Comparison of ENCODE assay signal across 11 cellular contexts in genomic region chr1:61853545-61853944, GRCh38.
DNase-seq lines count a peak whose midpoint lies in the region; ATAC-seq, FAIRE-seq and TF ChIP-seq lines count a peak whose summit lies in the region.
"Had no signal": no experiment of that assay in that cellular context is flagged by ENCODE, and none has a peak within 500 bp of the region (broad histone marks: within the 10 kb centered on the region; RNA-seq: fewer than 3 reads in every experiment).

No MANE protein-coding gene starts in this region.

- no peak overlapping the region for H3K4me2 ChIP-seq in A549

- 82% methylated on average over 3 of the region's 3 CpGs for WGBS in A549 (ENCODE audit: missing lambda C conversion rate)
- 33 to 60% (median 39%) methylated on average over 3 of the region's 3 CpGs for WGBS in spleen, 5 donors
- 32 to 46% (median 40%) methylated on average over 3 of the region's 3 CpGs for WGBS in stomach, 5 donors

- CTCF ChIA-PET in A549 (lab: Yijun Ruan, JAX) (interaction anchor here (0.8 to 3.1 kb wide), 7 partner anchors 12 to 1011 kb away, joined by 3 to 15 read pairs (median 4); no protein-coding TSS in a partner anchor), HEK293 (lab: Yijun Ruan, JAX) (interaction anchor here (0.6 to 2.0 kb wide), 11 partner anchors 211 to 883 kb away, joined by 3 to 10 read pairs (median 4); no protein-coding TSS in a partner anchor)

- no peak for ATAC-seq in A549
- no peak for ATAC-seq in HG03196 (IDR thresholded peaks at IDR 0.05; ENCODE audit: unreplicated experiment)

- H3K4me1 ChIP-seq in A549 = no peaks in the 10 kb centered on the region
- 0 out of 2 replicates have a peak, but pooled peaks cover 3% of the 10 kb centered on the region for H3K4me1 ChIP-seq in HEK293 (ENCODE audit: control insufficient read depth, insufficient read depth, low read length)
- H3K4me1 ChIP-seq in spleen = no peaks in the 10 kb centered on the region
- H3K4me1 ChIP-seq in stomach = no peaks in the 10 kb centered on the region

- no peak for FAIRE-seq in A549 (lab: Jason Lieb, UNC)

- H3K27ac ChIP-seq in A549 (no peak overlapping the region), HEK293 (ENCODE audit: extremely low read depth, low read depth, low read length) (no peak overlapping the region), spleen (no peak overlapping the region), stomach (no peak overlapping the region)

- in situ Hi-C loops in SK-MEL-5 (cut with HindIII; ENCODE audit: low pct_unique_long_range_greater_than_20kb, low sequenced_read_pairs) = no loop called here

- H3K27me3 ChIP-seq in spleen (replicated peaks in 1 of 7) (no peaks in the 10 kb centered on the region), stomach (no peaks in the 10 kb centered on the region)

- no peak for TF ChIP-seq POLR2A in A549 (IDR thresholded peaks at IDR 0.05; ENCODE audit: low read length)
- no peak for TF ChIP-seq POLR2A in spleen (IDR thresholded peaks at IDR 0.05)
- TF ChIP-seq POLR2A in stomach (IDR thresholded peaks at IDR 0.05) = no peak

- DNase-seq in A549 (ENCODE audit: low read depth in 1 of 2, low spot score in 1 of 2) (no peak), SK-MEL-5 (ENCODE audit: low read depth, low spot score) (peak; percentile 58), foreskin fibroblast (peak; percentile 15 to 58), spleen (no peak), C1 segment of cervical spinal cord (lab: John Stamatoyannopoulos, UW) (no peak), stomach (no peak)
- DNase-seq: activated naive CD4-positive, alpha-beta T cell treated with anti-CD3 and anti-CD28 coated beads for 36 hours; Calu3; stimulated activated naive CD4-positive, alpha-beta T cell had no signal

- 0 out of 5 replicates have a peak, but pooled peaks of 1 of the 2 experiments have one; percentile 27 for TF ChIP-seq RAD21 in A549 (conservative IDR thresholded peaks at IDR 0.05 in 1 of 2, IDR thresholded peaks at IDR 0.05 in 1 of 2)

- H3K9me3 ChIP-seq in A549 (no peaks in the 10 kb centered on the region), HEK293 (ENCODE audit: control insufficient read depth, insufficient read depth, low read depth, low read length) (no peaks in the 10 kb centered on the region), spleen (no peaks in the 10 kb centered on the region), stomach (no peaks in the 10 kb centered on the region)

- no peak for TF ChIP-seq EP300 in A549 (IDR thresholded peaks at IDR 0.05)
- TF ChIP-seq EP300 in stomach (IDR thresholded peaks at IDR 0.05) = no peak

- TF ChIP-seq CTCF in A549 (IDR thresholded peaks at IDR 0.05) (peak; percentile 8; the same call in 1 of the 3 replicates), HEK293 (tag by site-specific recombination; IDR thresholded peaks at IDR 0.05) (0 out of 2 replicates have a peak, but pooled peaks have one; percentile 14), foreskin fibroblast (IDR thresholded peaks at IDR 0.05; ENCODE audit: low read depth, low read length) (peak; percentile 25), spleen (IDR thresholded peaks at IDR 0.05 in 8 of 11, conservative IDR thresholded peaks at IDR 0.05 in 3 of 11) (peak in 1 of 11 experiments; percentile 18), stomach (IDR thresholded peaks at IDR 0.05) (no peak)

- intact Hi-C loops in spleen (cut with DNase I; ENCODE audit: low total_unique reads) (loop anchor here (5.0 to 10.0 kb wide), 3 partner anchors 399 to 1876 kb away; no protein-coding TSS in a partner anchor), stomach (cut with DNase I; ENCODE audit: low total_unique reads) (loop anchor here (5.0 kb wide), 1 partner anchor 881 kb away; no protein-coding TSS in a partner anchor)

- H3K4me3 ChIP-seq in A549 (no peak overlapping the region), HEK293 (ENCODE audit: low read depth, low read length) (no peak overlapping the region), foreskin fibroblast (ENCODE audit: low read depth in 1 of 2, low read length in 2 of 2) (no peak overlapping the region), spleen (no peak overlapping the region), stomach (no peak overlapping the region)

- peaks cover 11 to 21% of the 10 kb centered on the region in 2 experiments for H3K36me3 ChIP-seq in HEK293 (ENCODE audit: control insufficient read depth in 2 of 2, insufficient read depth in 1 of 2, low read length in 2 of 2)
- H3K36me3 ChIP-seq in spleen = peaks cover 0 to 28% (median 9%) of the 10 kb centered on the region in 6 donors
- peaks cover 0 to 32% (median 29%) of the 10 kb centered on the region in 4 donors for H3K36me3 ChIP-seq in stomach

- POLR2A ChIA-PET in A549 (lab: Yijun Ruan, JAX) = no interaction called here
- POLR2A ChIA-PET in HEK293 (lab: Yijun Ruan, JAX) = no interaction called here

TF ChIP-seq in A549, 52 proteins besides CTCF, POLR2A, EP300 and RAD21 (continues in another document):
- TF ChIP-seq, protein P1, sequence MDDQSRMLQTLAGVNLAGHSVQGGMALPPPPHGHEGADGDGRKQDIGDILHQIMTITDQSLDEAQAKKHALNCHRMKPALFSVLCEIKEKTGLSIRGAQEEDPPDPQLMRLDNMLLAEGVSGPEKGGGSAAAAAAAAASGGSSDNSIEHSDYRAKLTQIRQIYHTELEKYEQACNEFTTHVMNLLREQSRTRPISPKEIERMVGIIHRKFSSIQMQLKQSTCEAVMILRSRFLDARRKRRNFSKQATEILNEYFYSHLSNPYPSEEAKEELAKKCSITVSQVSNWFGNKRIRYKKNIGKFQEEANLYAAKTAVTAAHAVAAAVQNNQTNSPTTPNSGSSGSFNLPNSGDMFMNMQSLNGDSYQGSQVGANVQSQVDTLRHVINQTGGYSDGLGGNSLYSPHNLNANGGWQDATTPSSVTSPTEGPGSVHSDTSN (IDR thresholded peaks at IDR 0.05) = no peak
- TF ChIP-seq, protein P2, sequence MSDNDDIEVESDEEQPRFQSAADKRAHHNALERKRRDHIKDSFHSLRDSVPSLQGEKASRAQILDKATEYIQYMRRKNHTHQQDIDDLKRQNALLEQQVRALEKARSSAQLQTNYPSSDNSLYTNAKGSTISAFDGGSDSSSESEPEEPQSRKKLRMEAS (IDR thresholded peaks at IDR 0.05) = no peak
- TF ChIP-seq HOXA7 (CRISPR knock-in tag; IDR thresholded peaks at IDR 0.05) (no peak), EHF (CRISPR knock-in tag; IDR thresholded peaks at IDR 0.05) (no peak), POLR2AphosphoS2 (conservative IDR thresholded peaks at IDR 0.05; ENCODE audit: low read length) (no peak)
- TF ChIP-seq, protein P3, sequence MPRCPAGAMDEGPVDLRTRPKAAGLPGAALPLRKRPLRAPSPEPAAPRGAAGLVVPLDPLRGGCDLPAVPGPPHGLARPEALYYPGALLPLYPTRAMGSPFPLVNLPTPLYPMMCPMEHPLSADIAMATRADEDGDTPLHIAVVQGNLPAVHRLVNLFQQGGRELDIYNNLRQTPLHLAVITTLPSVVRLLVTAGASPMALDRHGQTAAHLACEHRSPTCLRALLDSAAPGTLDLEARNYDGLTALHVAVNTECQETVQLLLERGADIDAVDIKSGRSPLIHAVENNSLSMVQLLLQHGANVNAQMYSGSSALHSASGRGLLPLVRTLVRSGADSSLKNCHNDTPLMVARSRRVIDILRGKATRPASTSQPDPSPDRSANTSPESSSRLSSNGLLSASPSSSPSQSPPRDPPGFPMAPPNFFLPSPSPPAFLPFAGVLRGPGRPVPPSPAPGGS (IDR thresholded peaks at IDR 0.05) = no peak

TF ChIP-seq in HEK293, 187 proteins besides CTCF, POLR2A, EP300 and RAD21 (continues in another document):
- TF ChIP-seq ZNF518A (tag by site-specific recombination; conservative IDR thresholded peaks at IDR 0.05; ENCODE audit: low read depth) = no peak
- no peak for TF ChIP-seq ZNF555 (tag by site-specific recombination; conservative IDR thresholded peaks at IDR 0.05)
- TF ChIP-seq ZNF623 (tag by site-specific recombination; IDR thresholded peaks at IDR 0.05) = no peak

Comparison
In these comparisons a context has a peak if more than half of its experiments do, and no peak if none do; other contexts are left out.
1. DNase-seq: peak in SK-MEL-5 (single experiment) and foreskin fibroblast (2 of 2); none in A549 (0 of 2), spleen (single experiment), C1 segment of cervical spinal cord (0 of 14) and stomach (single experiment).
2. CTCF ChIP-seq: peak in A549 (single experiment), HEK293 (single experiment) and foreskin fibroblast (single experiment); none in stomach (0 of 7).
3. Of the 5 proteins assayed by ChIP-seq in both HEK293 and A549: peak only in HEK293: none; only in A549: none; in both: CTCF; in neither: 4.